In the genomic region with DNA sequence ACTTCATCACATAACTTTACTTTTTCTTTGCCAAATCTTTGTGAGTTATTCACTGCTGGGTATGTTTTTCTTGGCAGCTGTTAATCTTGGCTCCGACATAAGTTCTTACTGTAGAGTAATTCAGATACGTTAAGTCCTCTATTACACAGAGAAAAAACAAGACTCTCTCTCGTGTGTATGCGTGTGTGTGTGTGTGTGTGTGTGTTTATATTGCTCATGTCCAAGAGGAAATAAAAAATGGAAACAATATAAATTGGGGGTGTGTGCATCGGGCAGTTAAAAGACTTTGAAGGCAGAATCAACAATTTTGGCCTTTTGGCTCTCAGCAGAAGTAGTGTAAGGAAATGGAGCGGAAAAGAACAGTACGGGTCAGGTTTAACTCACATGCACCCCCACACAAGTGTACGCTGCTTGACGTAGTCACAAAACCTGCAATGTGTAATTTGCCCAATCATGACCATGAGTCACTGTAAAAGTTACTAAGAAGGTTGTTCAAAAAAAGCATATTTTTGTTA, we compare ENCODE assay signal across 1 cellular context.
TF ChIP-seq lines count a peak whose summit lies in the region.

No MANE protein-coding gene starts in this region.

TF ChIP-seq in WTC11, 78 proteins besides CTCF, POLR2A, EP300 and RAD21 (continued from another document):
- TF ChIP-seq, protein P1, sequence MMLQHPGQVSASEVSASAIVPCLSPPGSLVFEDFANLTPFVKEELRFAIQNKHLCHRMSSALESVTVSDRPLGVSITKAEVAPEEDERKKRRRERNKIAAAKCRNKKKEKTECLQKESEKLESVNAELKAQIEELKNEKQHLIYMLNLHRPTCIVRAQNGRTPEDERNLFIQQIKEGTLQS (CRISPR knock-in tag; conservative IDR thresholded peaks at IDR 0.05) = no peak
- TF ChIP-seq ETV6 (CRISPR knock-in tag; IDR thresholded peaks at IDR 0.05) (no peak), JUN (CRISPR knock-in tag; IDR thresholded peaks at IDR 0.05) (no peak), ZNF232 (CRISPR knock-in tag; IDR thresholded peaks at IDR 0.05) (no peak), MXD4 (CRISPR knock-in tag; IDR thresholded peaks at IDR 0.05; ENCODE audit: borderline replicate concordance) (no peak), ZNF423 (CRISPR knock-in tag; IDR thresholded peaks at IDR 0.05) (no peak)
